Comparison of ENCODE assay signal across 15 cellular contexts in the genomic region with DNA sequence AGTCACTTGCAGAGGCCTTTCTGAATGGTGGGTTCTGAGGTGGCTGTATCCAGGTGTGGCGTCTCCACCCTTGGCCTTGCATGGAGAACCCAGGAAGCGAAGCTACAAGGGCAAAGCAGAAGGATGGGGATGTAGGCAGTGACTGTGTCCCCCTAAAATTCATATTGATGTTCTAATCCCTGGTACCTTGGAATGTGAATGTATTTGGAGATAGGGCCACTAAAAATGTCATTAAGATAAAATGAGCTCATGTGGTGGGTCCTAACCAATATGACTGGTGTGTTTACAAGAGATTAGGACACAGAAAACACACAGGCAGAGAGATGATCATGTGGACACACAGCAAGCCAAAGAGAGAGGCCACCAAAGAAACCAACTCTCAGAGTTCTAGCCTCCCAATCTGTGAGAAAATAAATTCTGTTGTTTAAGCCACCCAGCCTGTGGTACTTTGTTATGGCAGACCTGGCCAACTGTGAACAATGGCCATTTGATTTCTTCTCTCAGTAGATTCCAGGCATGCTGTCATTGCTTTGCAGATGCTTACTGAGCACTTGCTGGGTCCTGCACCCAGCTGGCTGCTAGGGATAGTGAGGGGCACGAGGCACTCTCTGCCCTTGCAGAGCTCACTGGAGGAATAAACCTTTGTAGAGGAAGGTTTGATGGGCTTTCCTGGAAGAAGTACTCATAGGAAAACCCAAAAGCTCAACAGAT.
A peak's percentile ranks its signal among the peaks of the same experiment; 100 is the strongest.
DNase-seq lines count a peak whose midpoint lies in the region.
"Had no signal": no experiment of that assay in that cellular context is flagged by ENCODE, and none has a peak within 500 bp of the region (broad histone marks: within the 10 kb centered on the region; RNA-seq: fewer than 3 reads in every experiment).

No MANE protein-coding gene starts in this region.

- CTCF ChIA-PET in activated naive CD4-positive, alpha-beta T cell treated with anti-CD3 and anti-CD28 coated beads, Interleukin-2, amount 10 ng/mL, durations not matched to agents 7 days and 5 days (lab: Charles Lee): interaction anchor here (1.4 kb wide), 1 partner anchor 14 kb away, joined by 4 read pairs; no protein-coding TSS in a partner anchor

- H3K9me3 Mint-ChIP-seq in activated naive CD4-positive, alpha-beta T cell treated with anti-CD3 and anti-CD28 coated beads, Interleukin-2, amount 10 ng/mL, durations not matched to agents 7 days and 5 days: no peaks in the 10 kb centered on the region
- H3K9me3 Mint-ChIP-seq: CD4-positive, alpha-beta T cell had no signal

- H3K36me3 Mint-ChIP-seq in activated naive CD4-positive, alpha-beta T cell treated with anti-CD3 and anti-CD28 coated beads, Interleukin-2, amount 10 ng/mL, durations not matched to agents 7 days and 5 days: no peaks in the 10 kb centered on the region

- no peak overlapping the region for H3K27ac Mint-ChIP-seq in activated naive CD4-positive, alpha-beta T cell treated with anti-CD3 and anti-CD28 coated beads, Interleukin-2, amount 10 ng/mL, durations not matched to agents 7 days and 5 days
- H3K27ac Mint-ChIP-seq: B cell; CD4-positive, alpha-beta T cell had no signal

- no peak overlapping the region for H3K4me3 Mint-ChIP-seq in activated naive CD4-positive, alpha-beta T cell treated with anti-CD3 and anti-CD28 coated beads, Interleukin-2, amount 10 ng/mL, durations not matched to agents 7 days and 5 days
- H3K4me3 Mint-ChIP-seq: B cell; CD4-positive, alpha-beta T cell had no signal

- peaks cover 12% of the 10 kb centered on the region for H3K27me3 Mint-ChIP-seq in activated naive CD4-positive, alpha-beta T cell treated with anti-CD3 and anti-CD28 coated beads, Interleukin-2, amount 10 ng/mL, durations not matched to agents 7 days and 5 days

- DNase-seq in OCI-M1 (lab: John Stamatoyannopoulos, UW) (peak; percentile 71), putamen (ENCODE audit: low spot score) (peak; percentile 71), HK-2 (ENCODE audit: unreplicated experiment) (no peak), NCI-H1105 treated with DMSO at 0.1 percent for 48 hours (lab: John Stamatoyannopoulos, UW) (no peak), 8988T (no peak)
- no peak for DNase-seq in activated naive CD4-positive, alpha-beta T cell treated with anti-CD3 and anti-CD28 coated beads, Interleukin-2, amount 10 ng/mL, durations not matched to agents 7 days and 5 days
- DNase-seq: ACHN; C1 segment of cervical spinal cord; Calu3; CD4-positive, alpha-beta T cell; DMS 273 treated with DMSO at 0.1 percent for 48 hours; GM23248 had no signal

- H3K4me1 Mint-ChIP-seq in activated naive CD4-positive, alpha-beta T cell treated with anti-CD3 and anti-CD28 coated beads, Interleukin-2, amount 10 ng/mL, durations not matched to agents 7 days and 5 days: no peaks in the 10 kb centered on the region
- H3K4me1 Mint-ChIP-seq: B cell had no signal

- H3K27me3 ChIP-seq in layer of hippocampus (ENCODE audit: control insufficient read depth, insufficient read depth, low read length): no peaks in the 10 kb centered on the region

- H3K27ac ChIP-seq in cingulate gyrus (ENCODE audit: low read depth, low read length): peak overlapping the region; percentile 88
- H3K27ac ChIP-seq in layer of hippocampus (ENCODE audit: low read depth, low read length): peak overlapping the region; percentile 81
- H3K27ac ChIP-seq: GM23248 had no signal

Comparison
In these comparisons a context has a peak if more than half of its experiments do, and no peak if none do; other contexts are left out.
1. DNase-seq: peak in OCI-M1 (single experiment) and putamen (single experiment); none in HK-2 (single experiment), NCI-H1105 treated with DMSO at 0.1 percent for 48 hours (single experiment), activated naive CD4-positive, alpha-beta T cell treated with anti-CD3 and anti-CD28 coated beads, Interleukin-2, amount 10 ng/mL, durations not matched to agents 7 days and 5 days (single experiment) and 8988T (single experiment).